In genomic region chr10:122525788-122526187, GRCh38 we compare ENCODE assay signal across 12 cellular contexts. TPM values are rescaled to one million over a fixed set of nuclear protein-coding genes. Genes with fewer than 3 reads are reported as not detected.
A peak's percentile ranks its signal among the peaks of the same experiment; 100 is the strongest.
DNase-seq lines count a peak whose midpoint lies in the region; ATAC-seq and TF ChIP-seq lines count a peak whose summit lies in the region.
"Had no signal": no experiment of that assay in that cellular context is flagged by ENCODE, and none has a peak within 500 bp of the region (broad histone marks: within the 10 kb centered on the region; RNA-seq: fewer than 3 reads in every experiment).

No MANE protein-coding gene starts in this region.

- H2AFZ ChIP-seq in PC-3 (ENCODE audit: low read length) = no peak overlapping the region
- no peak overlapping the region for H2AFZ ChIP-seq in parathyroid adenoma

- H3K9ac ChIP-seq in PC-3 (ENCODE audit: low read length) (no peak overlapping the region), parathyroid adenoma (no peak overlapping the region)

- H3K4me3 ChIP-seq in PC-3 (ENCODE audit: low read length) (no peak overlapping the region), epithelial cell of proximal tubule (ENCODE audit: low read depth, low read length) (no peak overlapping the region), parathyroid adenoma (ENCODE audit: low read depth, low read length) (no peak overlapping the region)
- H3K4me3 ChIP-seq: right atrium auricular region, SK-N-MC had no signal

- H3K79me2 ChIP-seq in PC-3 (ENCODE audit: low read length) (no peaks in the 10 kb centered on the region), parathyroid adenoma (no peaks in the 10 kb centered on the region)

- H3K9me3 ChIP-seq in PC-3 (ENCODE audit: low read length) (no peaks in the 10 kb centered on the region), parathyroid adenoma (ENCODE audit: control insufficient read depth, low read length) (no peaks in the 10 kb centered on the region)
- H3K9me3 ChIP-seq: right atrium auricular region had no signal

- intact Hi-C loops in PC-3 (cut with micrococcal nuclease) = loop anchor here (1.0 to 2.0 kb wide), 2 partner anchors 40 to 179 kb away; no protein-coding TSS in a partner anchor

- H3K36me3 ChIP-seq in PC-3 (ENCODE audit: low read depth, low read length) (no peaks in the 10 kb centered on the region), parathyroid adenoma (ENCODE audit: control insufficient read depth, insufficient read depth, low read length) (no peaks in the 10 kb centered on the region)
- H3K36me3 ChIP-seq: right atrium auricular region had no signal

- no peaks in the 10 kb centered on the region for H3K9me2 ChIP-seq in PC-3 (replicated peaks; ENCODE audit: low read length)

- no peaks in the 10 kb centered on the region for H3F3A ChIP-seq in PC-3 (ENCODE audit: low read length, unreplicated experiment)

- no peaks in the 10 kb centered on the region for H4K20me1 ChIP-seq in PC-3 (ENCODE audit: low read length)

- POLR2A ChIA-PET in PC-3 (lab: Charles Lee; ENCODE audit: unreplicated experiment) = no interaction called here

- CTCF ChIA-PET in PC-3 (lab: Charles Lee) = interaction anchor here (1.1 kb wide), 1 partner anchor 57 kb away, joined by 5 read pairs; no protein-coding TSS in a partner anchor

- BruUV-seq in PC-3 (replicated peaks; lab: Mats Ljungman, UMichigan) = no TSS peak

- DNase-seq in NCI-H345 (lab: John Stamatoyannopoulos, UW) = peak; percentile 2
- no peak for DNase-seq in NCI-H345 treated with DMSO at 0.1 percent for 48 hours (lab: John Stamatoyannopoulos, UW; ENCODE audit: unreplicated experiment)
- DNase-seq in PC-3 = peak; percentile 33
- no peak for DNase-seq in epithelial cell of proximal tubule (ENCODE audit: low read depth)
- no peak for DNase-seq in C1 segment of cervical spinal cord (lab: John Stamatoyannopoulos, UW)
- DNase-seq in hippocampal formation (lab: John Stamatoyannopoulos, UW) = no peak
- DNase-seq: NCI-H1930 had no signal

- H3K4me2 ChIP-seq in PC-3 (ENCODE audit: low read length) (no peak overlapping the region), parathyroid adenoma (ENCODE audit: low read length) (no peak overlapping the region)

- ATAC-seq in PC-3 (peak; percentile 46), HG03439 (IDR thresholded peaks at IDR 0.05; ENCODE audit: unreplicated experiment) (no peak)
- ATAC-seq: activated T-cell treated with anti-CD3 and anti-CD28 coated beads, Interleukin-2, amount 50 U/mL, for 72 hours had no signal

- H3K4me1 ChIP-seq in PC-3 (ENCODE audit: insufficient read depth, low read length) = no peaks in the 10 kb centered on the region
- H3K4me1 ChIP-seq in parathyroid adenoma = no peaks in the 10 kb centered on the region

- H3K27me3 ChIP-seq in PC-3 (ENCODE audit: low read length) = no peaks in the 10 kb centered on the region
- H3K27me3 ChIP-seq in parathyroid adenoma (ENCODE audit: control insufficient read depth, insufficient read depth, low read length) = no peaks in the 10 kb centered on the region
- H3K27me3 ChIP-seq: right atrium auricular region had no signal

- TF ChIP-seq CTCF in PC-3 (conservative IDR thresholded peaks at IDR 0.05; ENCODE audit: low read depth, low read length) (peak; percentile 52; the same call in 1 of the 2 replicates), epithelial cell of proximal tubule (conservative IDR thresholded peaks at IDR 0.05; ENCODE audit: low read depth, low read length) (peak; percentile 42), parathyroid adenoma (IDR thresholded peaks at IDR 0.05) (peak; percentile 44)

- H3K27ac ChIP-seq in PC-3 (ENCODE audit: low read length) (no peak overlapping the region), parathyroid adenoma (no peak overlapping the region)
- H3K27ac ChIP-seq: right atrium auricular region, SK-N-MC had no signal

RNA-seq across cellular contexts. Expression of gene DMBT1, which starts 34.8 kb away (rescaled TPM):
- total RNA-seq in PC-3 (2014; rRNA removed) (0.62 and 1.2 TPM in 2 replicates), epithelial cell of proximal tubule (not detected in 2 replicates)
- total RNA-seq: activated T-cell treated with anti-CD3 and anti-CD28 coated beads, Interleukin-2, amount 50 U/mL, for 72 hours had no signal

Comparison
In these comparisons a context has a peak if more than half of its experiments do, and no peak if none do; other contexts are left out.
1. DNase-seq: peak in NCI-H345 (single experiment) and PC-3 (single experiment); none in NCI-H345 treated with DMSO at 0.1 percent for 48 hours (single experiment), epithelial cell of proximal tubule (single experiment), C1 segment of cervical spinal cord (0 of 14) and hippocampal formation (0 of 2).
2. Peak in every context shown above with its lines, with median percentiles within 50 percentile points of each other: CTCF ChIP-seq.